1 cellular context compared by ENCODE assay signal in the genomic region with DNA sequence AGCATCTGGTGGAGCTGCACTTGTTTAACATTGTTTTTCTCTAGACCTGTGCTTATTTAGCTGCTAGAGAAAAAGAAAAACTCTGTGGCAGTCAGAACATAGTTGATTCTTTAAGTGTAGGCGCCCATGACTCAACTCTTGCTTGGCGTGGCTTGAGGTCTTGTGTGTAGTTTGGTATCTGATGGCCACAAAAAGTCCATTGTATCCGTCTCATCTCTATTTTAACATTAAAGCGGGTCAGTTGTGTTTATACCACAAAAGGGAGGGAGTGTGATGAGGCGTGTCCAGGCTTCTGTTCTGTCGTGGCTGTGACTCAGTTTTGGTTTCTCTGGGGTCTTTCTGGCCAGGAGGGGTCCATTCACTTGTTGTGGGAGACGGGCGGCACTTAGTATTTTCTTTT.
TF ChIP-seq lines count a peak whose summit lies in the region.

No MANE protein-coding gene starts in this region.

TF ChIP-seq in SK-N-SH, 30 proteins besides CTCF, POLR2A, EP300 and RAD21 (continued from another document):
- TF ChIP-seq, protein P1, sequence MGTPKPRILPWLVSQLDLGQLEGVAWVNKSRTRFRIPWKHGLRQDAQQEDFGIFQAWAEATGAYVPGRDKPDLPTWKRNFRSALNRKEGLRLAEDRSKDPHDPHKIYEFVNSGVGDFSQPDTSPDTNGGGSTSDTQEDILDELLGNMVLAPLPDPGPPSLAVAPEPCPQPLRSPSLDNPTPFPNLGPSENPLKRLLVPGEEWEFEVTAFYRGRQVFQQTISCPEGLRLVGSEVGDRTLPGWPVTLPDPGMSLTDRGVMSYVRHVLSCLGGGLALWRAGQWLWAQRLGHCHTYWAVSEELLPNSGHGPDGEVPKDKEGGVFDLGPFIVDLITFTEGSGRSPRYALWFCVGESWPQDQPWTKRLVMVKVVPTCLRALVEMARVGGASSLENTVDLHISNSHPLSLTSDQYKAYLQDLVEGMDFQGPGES (IDR thresholded peaks at IDR 0.05; ENCODE audit: low read depth, low read length) = no peak
- TF ChIP-seq, protein P2, sequence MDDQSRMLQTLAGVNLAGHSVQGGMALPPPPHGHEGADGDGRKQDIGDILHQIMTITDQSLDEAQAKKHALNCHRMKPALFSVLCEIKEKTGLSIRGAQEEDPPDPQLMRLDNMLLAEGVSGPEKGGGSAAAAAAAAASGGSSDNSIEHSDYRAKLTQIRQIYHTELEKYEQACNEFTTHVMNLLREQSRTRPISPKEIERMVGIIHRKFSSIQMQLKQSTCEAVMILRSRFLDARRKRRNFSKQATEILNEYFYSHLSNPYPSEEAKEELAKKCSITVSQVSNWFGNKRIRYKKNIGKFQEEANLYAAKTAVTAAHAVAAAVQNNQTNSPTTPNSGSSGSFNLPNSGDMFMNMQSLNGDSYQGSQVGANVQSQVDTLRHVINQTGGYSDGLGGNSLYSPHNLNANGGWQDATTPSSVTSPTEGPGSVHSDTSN (IDR thresholded peaks at IDR 0.05) = no peak
- no peak for TF ChIP-seq SMC3 (IDR thresholded peaks at IDR 0.05; ENCODE audit: low read depth, low read length)
- no peak for TF ChIP-seq GATA2 (CRISPR knock-in tag; IDR thresholded peaks at IDR 0.05)
- no peak for TF ChIP-seq EZH2phosphoT487 (IDR thresholded peaks at IDR 0.05; ENCODE audit: borderline replicate concordance, low read depth)
- TF ChIP-seq NRF1 (IDR thresholded peaks at IDR 0.05; ENCODE audit: low read depth, low read length) = no peak
- TF ChIP-seq SIN3A (IDR thresholded peaks at IDR 0.05; ENCODE audit: borderline replicate concordance, low read depth, low read length) = no peak
- TF ChIP-seq RFX5 (IDR thresholded peaks at IDR 0.05; ENCODE audit: low read length) = no peak
- no peak for TF ChIP-seq MEF2A (IDR thresholded peaks at IDR 0.05; ENCODE audit: borderline replicate concordance, low read depth)
